Comparison of ENCODE assay signal across 8 cellular contexts in genomic region chr3:180640987-180641386, GRCh38. TPM values are rescaled to one million over a fixed set of nuclear protein-coding genes. Genes with fewer than 3 reads are reported as not detected.
"Had no signal": no experiment of that assay in that cellular context is flagged by ENCODE, and none has a peak within 500 bp of the region (broad histone marks: within the 10 kb centered on the region; RNA-seq: fewer than 3 reads in every experiment).

No MANE protein-coding gene starts in this region.

- FAIRE-seq: HTR-8/SVneo had no signal

- H3K4me2 ChIP-seq: KMS-11 had no signal

- H3K9ac ChIP-seq: KMS-11 had no signal

- DNase-seq: Karpas-422, KBM-7, KG1 had no signal

- H3K27ac ChIP-seq: HL-60, KMS-11 had no signal

RNA-seq across cellular contexts. Expression of gene CCDC39, which starts 38.3 kb away (rescaled TPM):
- total RNA-seq: HT-29 had no signal
- polyA plus RNA-seq: IgD-negative memory B cell had no signal
